18 cellular contexts compared by ENCODE assay signal in genomic region chr12:70606001-70606400, GRCh38. TPM values are rescaled to one million over a fixed set of nuclear protein-coding genes. Genes with fewer than 3 reads are reported as not detected.
A peak's percentile ranks its signal among the peaks of the same experiment; 100 is the strongest.
DNase-seq lines count a peak whose midpoint lies in the region; ATAC-seq and TF ChIP-seq lines count a peak whose summit lies in the region.
"Had no signal": no experiment of that assay in that cellular context is flagged by ENCODE, and none has a peak within 500 bp of the region (broad histone marks: within the 10 kb centered on the region; RNA-seq: fewer than 3 reads in every experiment).

No MANE protein-coding gene starts in this region.

- no peaks in the 10 kb centered on the region for H3K9me3 Mint-ChIP-seq in MCF 10A (ENCODE audit: unreplicated experiment)
- H3K9me3 Mint-ChIP-seq: activated B cell treated with CpG ODN at 0.5 μM for 24 hours; CD4-positive, alpha-beta T cell; dendritic cell treated with granulocyte-macrophage colony-stimulating factor and Interleukin-4, amounts not matched to agents 40 ng/mL and 50 ng/mL, for 4 days; stimulated activated naive CD8-positive, alpha-beta T cell treated with anti-CD3 and anti-CD28 coated beads, Interleukin-15, amount 100 ng/mL, for 72 hours had no signal

- no peaks in the 10 kb centered on the region for H3K4me1 ChIP-seq in breast epithelium
- peaks cover 7% of the 10 kb centered on the region for H3K4me1 ChIP-seq in foreskin keratinocyte
- peaks cover 11% of the 10 kb centered on the region for H3K4me1 ChIP-seq in suprapubic skin

- no peaks in the 10 kb centered on the region for H3K36me3 ChIP-seq in breast epithelium
- no peaks in the 10 kb centered on the region for H3K36me3 ChIP-seq in suprapubic skin

- no peak overlapping the region for H3K4me3 Mint-ChIP-seq in MCF 10A (ENCODE audit: unreplicated experiment)
- H3K4me3 Mint-ChIP-seq: activated B cell treated with CpG ODN at 0.5 μM for 24 hours; CD4-positive, alpha-beta T cell; dendritic cell treated with granulocyte-macrophage colony-stimulating factor and Interleukin-4, amounts not matched to agents 40 ng/mL and 50 ng/mL, for 4 days; stimulated activated naive CD8-positive, alpha-beta T cell treated with anti-CD3 and anti-CD28 coated beads, Interleukin-15, amount 100 ng/mL, for 72 hours had no signal

- H3K4me3 ChIP-seq in breast epithelium: peak overlapping the region in 1 of 3 donors; percentile 47
- peak overlapping the region; percentile 62 for H3K4me3 ChIP-seq in suprapubic skin
- H3K4me3 ChIP-seq: GM12878 had no signal

- peaks cover 4% of the 10 kb centered on the region for H3K4me1 Mint-ChIP-seq in MCF 10A (ENCODE audit: insufficient read depth, unreplicated experiment)

- ATAC-seq in foreskin keratinocyte: peak; percentile 64
- ATAC-seq: GM12878; stimulated activated naive CD8-positive, alpha-beta T cell treated with anti-CD3 and anti-CD28 coated beads, Interleukin-15, amount 100 ng/mL, for 72 hours had no signal

- H3K27ac Mint-ChIP-seq in MCF 10A (ENCODE audit: low read depth, unreplicated experiment): no peak overlapping the region
- H3K27ac Mint-ChIP-seq: activated B cell treated with CpG ODN at 0.5 μM for 24 hours; CD4-positive, alpha-beta T cell; dendritic cell treated with granulocyte-macrophage colony-stimulating factor and Interleukin-4, amounts not matched to agents 40 ng/mL and 50 ng/mL, for 4 days; stimulated activated naive CD8-positive, alpha-beta T cell treated with anti-CD3 and anti-CD28 coated beads, Interleukin-15, amount 100 ng/mL, for 72 hours had no signal

- no peak for TF ChIP-seq EP300 in suprapubic skin (IDR thresholded peaks at IDR 0.05)

- H3K27me3 ChIP-seq in breast epithelium (peaks cover 0 to 3% of the 10 kb centered on the region in 2 donors), foreskin keratinocyte (no peaks in the 10 kb centered on the region), suprapubic skin (no peaks in the 10 kb centered on the region)

- intact Hi-C loops in MCF 10A (cut with micrococcal nuclease) (no loop called here), breast epithelium (cut with DNase I; ENCODE audit: low total_unique reads) (no loop called here)

- TF ChIP-seq CTCF in MCF 10A (IDR thresholded peaks at IDR 0.05; ENCODE audit: unreplicated experiment) (no peak), breast epithelium (IDR thresholded peaks at IDR 0.05) (no peak), RWPE1 (conservative IDR thresholded peaks at IDR 0.05; ENCODE audit: low read depth) (no peak), foreskin keratinocyte (conservative IDR thresholded peaks at IDR 0.05) (no peak), suprapubic skin (IDR thresholded peaks at IDR 0.05) (no peak)

- POLR2A ChIA-PET in MCF 10A (lab: Yijun Ruan, JAX): interaction anchor here (0.6 kb wide), 1 partner anchor 477 kb away, joined by 3 read pairs; no protein-coding TSS in a partner anchor
- POLR2A ChIA-PET in RWPE1 (lab: Yijun Ruan, JAX; ENCODE audit: low non-redundant PET): no interaction called here

- no TSS peak for BruUV-seq in MCF 10A (replicated peaks; lab: Mats Ljungman, UMichigan)

- CTCF ChIA-PET in MCF 10A (lab: Yijun Ruan, JAX): interaction anchor here (0.5 to 1.3 kb wide), 7 partner anchors 16 to 705 kb away, joined by 3 to 7 read pairs (median 3); no protein-coding TSS in a partner anchor
- CTCF ChIA-PET in RWPE1 (lab: Yijun Ruan, JAX): interaction anchor here (1.0 kb wide), 1 partner anchor 117 kb away, joined by 3 read pairs; no protein-coding TSS in a partner anchor

- H3K9me3 ChIP-seq in breast epithelium (no peaks in the 10 kb centered on the region), suprapubic skin (no peaks in the 10 kb centered on the region)

- H3K36me3 Mint-ChIP-seq in MCF 10A (ENCODE audit: insufficient read depth, unreplicated experiment): no peaks in the 10 kb centered on the region

- no peaks in the 10 kb centered on the region for H3K27me3 Mint-ChIP-seq in MCF 10A (ENCODE audit: insufficient read depth, unreplicated experiment)

- DNase-seq in MCF 10A (ENCODE audit: unreplicated experiment): peak; percentile 67
- DNase-seq in breast epithelium (ENCODE audit: low spot score in 2 of 2): no peak
- peak; percentile 43 for DNase-seq in RWPE1 (ENCODE audit: low spot score)
- DNase-seq in foreskin keratinocyte: peak; percentile 26 to 61
- no peak for DNase-seq in suprapubic skin (ENCODE audit: low spot score in 2 of 2)
- DNase-seq in NCI-H1417 treated with DMSO at 0.1 percent for 48 hours (lab: John Stamatoyannopoulos, UW): no peak
- DNase-seq in NCI-H510A treated with DMSO at 0.1 percent for 48 hours (lab: John Stamatoyannopoulos, UW): no peak
- DNase-seq in erythroblast (lab: John Stamatoyannopoulos, UW): no peak
- DNase-seq: activated B cell treated with CpG ODN at 0.5 μM for 24 hours; activated effector memory CD4-positive, alpha-beta T cell treated with anti-CD3 and anti-CD28 coated beads, Interleukin-2, amount 50 U/mL, for 16 hours; aorta; CD4-positive, alpha-beta T cell; H7; NCI-H1105 treated with DMSO at 0.1 percent for 48 hours; stimulated activated naive CD8-positive, alpha-beta T cell treated with anti-CD3 and anti-CD28 coated beads, Interleukin-15, amount 100 ng/mL, for 72 hours had no signal

- WGBS in suprapubic skin: 60% methylated on average over 6 of the region's 6 CpGs

- H3K27ac ChIP-seq in breast epithelium: no peak overlapping the region
- H3K27ac ChIP-seq in RWPE1: no peak overlapping the region
- no peak overlapping the region for H3K27ac ChIP-seq in foreskin keratinocyte
- H3K27ac ChIP-seq in suprapubic skin: no peak overlapping the region

- TF ChIP-seq POLR2A in breast epithelium (IDR thresholded peaks at IDR 0.05): no peak
- no peak for TF ChIP-seq POLR2A in suprapubic skin (IDR thresholded peaks at IDR 0.05)
- no peak for TF ChIP-seq POLR2A in erythroblast (IDR thresholded peaks at IDR 0.05; ENCODE audit: low read length)

RNA-seq across cellular contexts. Expression of gene PTPRB, which starts 31.2 kb away (rescaled TPM):
- total RNA-seq in MCF 10A (2022) (0.69 and 0.82 TPM in 2 replicates), breast epithelium (10 to 100 TPM; 18.4 to 36.1 (median 33.6) TPM), foreskin keratinocyte (0.71 and 0.88 TPM in 2 replicates), suprapubic skin (10 to 100 TPM in 2 of 4 donors, 1 to 10 TPM in 2; 2.0 to 15.9 (median 8.0) TPM)
- 0.33 and 0.40 TPM in 2 replicates for polyA plus RNA-seq in foreskin keratinocyte
- total RNA-seq: A673; activated B cell treated with CpG ODN at 0.5 μM for 24 hours; CD4-positive, alpha-beta T cell had no signal

Comparison
In these comparisons a context has a peak if more than half of its experiments do, and no peak if none do; other contexts are left out.
1. DNase-seq: peak in MCF 10A (single experiment), RWPE1 (single experiment) and foreskin keratinocyte (2 of 2); none in breast epithelium (0 of 2), suprapubic skin (0 of 2), NCI-H1417 treated with DMSO at 0.1 percent for 48 hours (single experiment), NCI-H510A treated with DMSO at 0.1 percent for 48 hours (single experiment) and erythroblast (0 of 2).